ENCODE assay signal across 26 cellular contexts in genomic region chr18:35060092-35060491, GRCh38. TPM values are rescaled to one million over a fixed set of nuclear protein-coding genes. Genes with fewer than 3 reads are reported as not detected.
DNase-seq lines count a peak whose midpoint lies in the region; ATAC-seq and TF ChIP-seq lines count a peak whose summit lies in the region.
"Had no signal": no experiment of that assay in that cellular context is flagged by ENCODE, and none has a peak within 500 bp of the region (broad histone marks: within the 10 kb centered on the region; RNA-seq: fewer than 3 reads in every experiment).

No MANE protein-coding gene starts in this region.

- H3K27ac ChIP-seq in liver (ENCODE audit: low read depth in 1 of 2, low read length in 2 of 2): peak overlapping the region; percentile 66 to 67
- H3K27ac ChIP-seq in substantia nigra (ENCODE audit: low read depth, low read length, poor library complexity, severe bottlenecking): peak overlapping the region; percentile 45
- H3K27ac ChIP-seq: esophagus muscularis mucosa, neural progenitor cell, spleen, thyroid gland had no signal

- 41% methylated on average over 6 of the region's 6 CpGs for WGBS in liver

- H3K9ac ChIP-seq in liver (ENCODE audit: low read depth in 1 of 2, low read length in 2 of 2): no peak overlapping the region
- H3K9ac ChIP-seq: neural progenitor cell had no signal

- H3K4me3 Mint-ChIP-seq in T-helper 17 cell: no peak overlapping the region
- H3K4me3 Mint-ChIP-seq: activated CD4-positive, alpha-beta T cell treated with anti-CD3 and anti-CD28 coated beads for 36 hours; activated CD8-positive, alpha-beta memory T cell treated with anti-CD3 and anti-CD28 coated beads, Interleukin-2, amount 10 ng/mL, durations not matched to agents 7 days and 5 days; CD4-positive, alpha-beta T cell; effector memory CD8-positive, alpha-beta T cell; neural progenitor cell had no signal

- DNase-seq in NCI-H82 treated with DMSO at 0.1 percent for 48 hours (lab: John Stamatoyannopoulos, UW; ENCODE audit: unreplicated experiment) (peak; percentile 51), fibroblast of villous mesenchyme (ENCODE audit: low read depth) (peak; percentile 30), substantia nigra (lab: John Stamatoyannopoulos, UW) (peak in 5 of 49 donors; percentile 15 to 78 (median 44)), HCEC 1CT (no peak), T-helper 17 cell (no peak)
- DNase-seq: activated CD4-positive, alpha-beta T cell treated with anti-CD3 and anti-CD28 coated beads for 36 hours; activated CD8-positive, alpha-beta memory T cell treated with anti-CD3 and anti-CD28 coated beads, Interleukin-2, amount 10 ng/mL, durations not matched to agents 7 days and 5 days; CD4-positive, alpha-beta T cell; DMS153; effector memory CD8-positive, alpha-beta T cell; Kasumi-1; kidney glomerular epithelial cell; NCI-H187; NCI-H2227 treated with DMSO at 0.1 percent for 48 hours; NCI-H774; SHP77 treated with DMSO at 0.1 percent for 48 hours; spleen; stimulated activated CD4-positive, alpha-beta T cell treated with anti-CD3 and anti-CD28 coated beads, Interleukin-4, amount 100 ng/mL, for 24 hours; stimulated activated naive CD4-positive, alpha-beta T cell treated with Interleukin-2 at 50 U/mL for 16 hours; SW 1271 had no signal

- H3K36me3 ChIP-seq in liver (ENCODE audit: control insufficient read depth in 4 of 4, insufficient read depth in 3 of 4, low read depth in 1 of 4, low read length in 3 of 4): no peaks in the 10 kb centered on the region
- H3K36me3 ChIP-seq: esophagus muscularis mucosa, neural progenitor cell, spleen, thyroid gland had no signal

- no peak for TF ChIP-seq CTCF in fibroblast of villous mesenchyme (IDR thresholded peaks at IDR 0.05; ENCODE audit: insufficient read depth, low read depth, low read length)
- TF ChIP-seq CTCF in liver (IDR thresholded peaks at IDR 0.05; ENCODE audit: low read depth, low read length, missing input control): no peak

- no peaks in the 10 kb centered on the region for H3K27me3 ChIP-seq in liver (ENCODE audit: control insufficient read depth in 4 of 4, insufficient read depth in 4 of 4, low read length in 3 of 4)
- H3K27me3 ChIP-seq: esophagus muscularis mucosa, neural progenitor cell, spleen, thyroid gland had no signal

- peak in 1 of 2 donors; percentile 7 for TF ChIP-seq RAD21 in liver (IDR thresholded peaks at IDR 0.05)

- H3K27ac Mint-ChIP-seq in T-helper 17 cell: no peak overlapping the region
- H3K27ac Mint-ChIP-seq: activated CD4-positive, alpha-beta T cell treated with anti-CD3 and anti-CD28 coated beads for 36 hours; activated CD8-positive, alpha-beta memory T cell treated with anti-CD3 and anti-CD28 coated beads, Interleukin-2, amount 10 ng/mL, durations not matched to agents 7 days and 5 days; CD4-positive, alpha-beta T cell; neural progenitor cell had no signal

- peaks cover 46% of the 10 kb centered on the region for H3K4me1 Mint-ChIP-seq in T-helper 17 cell
- H3K4me1 Mint-ChIP-seq: activated CD8-positive, alpha-beta memory T cell treated with anti-CD3 and anti-CD28 coated beads, Interleukin-2, amount 10 ng/mL, durations not matched to agents 7 days and 5 days had no signal

- H3K4me3 ChIP-seq in fibroblast of villous mesenchyme (ENCODE audit: low read depth, low read length) (no peak overlapping the region), liver (ENCODE audit: low read depth in 1 of 3, low read length in 3 of 3) (no peak overlapping the region)
- H3K4me3 ChIP-seq: esophagus muscularis mucosa, neural progenitor cell, spleen, thyroid gland had no signal

- H3K9me3 ChIP-seq in liver (ENCODE audit: control insufficient read depth in 4 of 4, low read length in 3 of 4) (no peaks in the 10 kb centered on the region), T-helper 17 cell (ENCODE audit: control insufficient read depth, low read length, poor library complexity, severe bottlenecking) (no peaks in the 10 kb centered on the region)
- H3K9me3 ChIP-seq: esophagus muscularis mucosa, spleen, thyroid gland had no signal

- peaks cover 3 to 47% (median 33%) of the 10 kb centered on the region in 4 donors for H3K4me1 ChIP-seq in liver (ENCODE audit: control insufficient read depth in 4 of 4, insufficient read depth in 4 of 4, low read length in 3 of 4)

- ATAC-seq in T-helper 17 cell: no peak
- no peak for ATAC-seq in HG02884 (IDR thresholded peaks at IDR 0.05; ENCODE audit: unreplicated experiment)
- ATAC-seq: activated CD4-positive, alpha-beta T cell treated with anti-CD3 and anti-CD28 coated beads for 36 hours; activated CD8-positive, alpha-beta memory T cell treated with anti-CD3 and anti-CD28 coated beads, Interleukin-2, amount 10 ng/mL, durations not matched to agents 7 days and 5 days; activated naive CD4-positive, alpha-beta T cell treated with anti-CD3 and anti-CD28 coated beads, Interleukin-2, amount 50 U/mL, for 72 hours; effector memory CD8-positive, alpha-beta T cell had no signal

- peaks cover 2% of the 10 kb centered on the region for H3K36me3 Mint-ChIP-seq in T-helper 17 cell (ENCODE audit: low read depth)
- H3K36me3 Mint-ChIP-seq: activated naive CD4-positive, alpha-beta T cell treated with anti-CD3 and anti-CD28 coated beads, Interleukin-2, amount 50 U/mL, for 72 hours had no signal

- no peaks in the 10 kb centered on the region for H3K27me3 Mint-ChIP-seq in T-helper 17 cell
- H3K27me3 Mint-ChIP-seq: activated CD4-positive, alpha-beta T cell treated with anti-CD3 and anti-CD28 coated beads for 36 hours; activated CD8-positive, alpha-beta memory T cell treated with anti-CD3 and anti-CD28 coated beads, Interleukin-2, amount 10 ng/mL, durations not matched to agents 7 days and 5 days; CD4-positive, alpha-beta T cell; effector memory CD8-positive, alpha-beta T cell had no signal

TF ChIP-seq in liver, 16 proteins besides CTCF, POLR2A, EP300 and RAD21:
- TF ChIP-seq REST (IDR thresholded peaks at IDR 0.05): peak; percentile 6
- TF ChIP-seq RXRA (IDR thresholded peaks at IDR 0.05): peak; percentile 76 to 88
- TF ChIP-seq HNF4A (conservative IDR thresholded peaks at IDR 0.05): peak; percentile 58 to 89
- TF ChIP-seq ZBTB33 (IDR thresholded peaks at IDR 0.05): peak; percentile 24
- TF ChIP-seq SP1 (IDR thresholded peaks at IDR 0.05): peak; percentile 72
- TF ChIP-seq YY1 (IDR thresholded peaks at IDR 0.05): peak; percentile 51
- TF ChIP-seq FOXA2 (IDR thresholded peaks at IDR 0.05): peak; percentile 72
- no peak for TF ChIP-seq TAF1 (conservative IDR thresholded peaks at IDR 0.05)
- TF ChIP-seq GABPA (IDR thresholded peaks at IDR 0.05 in 1 of 2, conservative IDR thresholded peaks at IDR 0.05 in 1 of 2): no peak
- TF ChIP-seq ATF3 (IDR thresholded peaks at IDR 0.05): no peak
- TF ChIP-seq NR2F2 (IDR thresholded peaks at IDR 0.05): peak; percentile 49
- peak in 1 of 2 donors; percentile 8 for TF ChIP-seq JUND (IDR thresholded peaks at IDR 0.05)
- TF ChIP-seq MAX (IDR thresholded peaks at IDR 0.05): peak; percentile 75
- peak; percentile 65 for TF ChIP-seq FOXA1 (IDR thresholded peaks at IDR 0.05)

RNA-seq across cellular contexts. Expression of gene MAPRE2, which starts 18.9 kb away (rescaled TPM):
- total RNA-seq in fibroblast of villous mesenchyme: 18.6 and 19.0 TPM in 2 replicates
- total RNA-seq in liver: 10 to 100 TPM; 11.9 to 12.8 TPM
- polyA plus RNA-seq in liver: 10 to 100 TPM in 1 of 2 donors, 1 to 10 TPM in 1; 7.9 to 10.2 TPM
- total RNA-seq in T-helper 17 cell: 100 to 1,000 TPM in 1 of 2 donors, 10 to 100 TPM in 1; 91.4 to 111 TPM

Comparison
In these comparisons a context has a peak if more than half of its experiments do, and no peak if none do; other contexts are left out.
1. DNase-seq: peak in NCI-H82 treated with DMSO at 0.1 percent for 48 hours (single experiment) and fibroblast of villous mesenchyme (single experiment); none in HCEC 1CT (single experiment) and T-helper 17 cell (0 of 3).